Comparison of ENCODE assay signal across 9 cellular contexts in genomic region chr10:59361659-59362183, GRCh38. TPM values are rescaled to one million over a fixed set of nuclear protein-coding genes. Genes with fewer than 3 reads are reported as not detected.
A peak's percentile ranks its signal among the peaks of the same experiment; 100 is the strongest.
DNase-seq lines count a peak whose midpoint lies in the region; ATAC-seq, FAIRE-seq and TF ChIP-seq lines count a peak whose summit lies in the region.
"Had no signal": no experiment of that assay in that cellular context is flagged by ENCODE, and none has a peak within 500 bp of the region (broad histone marks: within the 10 kb centered on the region; RNA-seq: fewer than 3 reads in every experiment).

No MANE protein-coding gene starts in this region.

- no peak for DNase-seq in BJ (ENCODE audit: low read depth)
- peak; percentile 34 for DNase-seq in NCI-H146 treated with DMSO at 0.1 percent for 48 hours (lab: John Stamatoyannopoulos, UW; ENCODE audit: unreplicated experiment)
- no peak for DNase-seq in endothelial cell of umbilical vein (ENCODE audit: low read depth, low spot score)
- no peak for DNase-seq in neural progenitor cell (ENCODE audit: low spot score)
- DNase-seq in NCI-H2196 treated with DMSO at 0.1 percent for 48 hours (lab: John Stamatoyannopoulos, UW; ENCODE audit: unreplicated experiment) = no peak
- DNase-seq in SIG-M5 (lab: John Stamatoyannopoulos, UW) = no peak
- no peak for DNase-seq in activated T-cell treated with anti-CD3 and anti-CD28 coated beads, Interleukin-2, amount 50 U/mL, for 4 hours
- DNase-seq: SW 1271 had no signal

- intact Hi-C loops in endothelial cell of umbilical vein (cut with micrococcal nuclease) = no loop called here

- H3K4me1 ChIP-seq in endothelial cell of umbilical vein (ENCODE audit: control insufficient read depth, extremely low read depth, insufficient read depth, low read length) (no peaks in the 10 kb centered on the region), neural progenitor cell (peaks cover 18% of the 10 kb centered on the region)

- H3K4me2 ChIP-seq in endothelial cell of umbilical vein (ENCODE audit: insufficient read depth, low read length) = peak overlapping the region; percentile 57
- H3K4me2 ChIP-seq in neural progenitor cell = peak overlapping the region; percentile 85

- H3K9me3 ChIP-seq in endothelial cell of umbilical vein (replicated peaks; ENCODE audit: control insufficient read depth, insufficient read depth, low read length) (no peaks in the 10 kb centered on the region), neural progenitor cell (ENCODE audit: low read depth) (no peaks in the 10 kb centered on the region)

- H3K27ac ChIP-seq in endothelial cell of umbilical vein (ENCODE audit: insufficient read depth, low read depth, low read length) (no peak overlapping the region), neural progenitor cell (no peak overlapping the region)

- POLR2A ChIA-PET in BJ (lab: Charles Lee) = no interaction called here
- POLR2A ChIA-PET in endothelial cell of umbilical vein (lab: Charles Lee) = no interaction called here

- no peak for ATAC-seq in HG02884 (IDR thresholded peaks at IDR 0.05; ENCODE audit: unreplicated experiment)
- no peak for ATAC-seq in activated T-cell treated with anti-CD3 and anti-CD28 coated beads, Interleukin-2, amount 50 U/mL, for 4 hours

- BruUV-seq in endothelial cell of umbilical vein (replicated peaks; lab: Mats Ljungman, UMichigan) = no TSS peak

- no peaks in the 10 kb centered on the region for H3K36me3 Mint-ChIP-seq in neural progenitor cell
- H3K36me3 Mint-ChIP-seq in activated T-cell treated with anti-CD3 and anti-CD28 coated beads, Interleukin-2, amount 50 U/mL, for 4 hours (ENCODE audit: insufficient read depth) = no peaks in the 10 kb centered on the region

- peaks cover 11% of the 10 kb centered on the region for H3K4me1 Mint-ChIP-seq in neural progenitor cell
- peaks cover 7% of the 10 kb centered on the region for H3K4me1 Mint-ChIP-seq in activated T-cell treated with anti-CD3 and anti-CD28 coated beads, Interleukin-2, amount 50 U/mL, for 4 hours (ENCODE audit: low read depth)

- H3K36me3 ChIP-seq in BJ (ENCODE audit: control insufficient read depth, insufficient read depth, low read length) = no peaks in the 10 kb centered on the region
- H3K36me3 ChIP-seq in endothelial cell of umbilical vein (ENCODE audit: control insufficient read depth in 2 of 2, extremely low read depth in 1 of 2, insufficient read depth in 2 of 2, low read length in 2 of 2) = no peaks in the 10 kb centered on the region
- H3K36me3 ChIP-seq in neural progenitor cell = no peaks in the 10 kb centered on the region

- H3K9ac ChIP-seq in endothelial cell of umbilical vein (replicated peaks; ENCODE audit: extremely low read depth, insufficient read depth, low read length) (no peak overlapping the region), neural progenitor cell (peak overlapping the region; percentile 18)

- H3K27ac Mint-ChIP-seq in neural progenitor cell = peak overlapping the region; percentile 29

- no peaks in the 10 kb centered on the region for H4K20me1 ChIP-seq in endothelial cell of umbilical vein (replicated peaks; ENCODE audit: control insufficient read depth, extremely low read depth, insufficient read depth, low read length)
- no peaks in the 10 kb centered on the region for H4K20me1 ChIP-seq in neural progenitor cell (ENCODE audit: low read depth)

- H3K4me3 Mint-ChIP-seq in neural progenitor cell = peak overlapping the region; percentile 88
- H3K4me3 Mint-ChIP-seq in activated T-cell treated with anti-CD3 and anti-CD28 coated beads, Interleukin-2, amount 50 U/mL, for 4 hours = no peak overlapping the region

- no peak for TF ChIP-seq CTCF in BJ (IDR thresholded peaks at IDR 0.05; ENCODE audit: insufficient read depth, low read depth, low read length)
- no peak for TF ChIP-seq CTCF in endothelial cell of umbilical vein (IDR thresholded peaks at IDR 0.05; ENCODE audit: extremely low read depth in 1 of 2, insufficient read depth in 1 of 2, low read depth in 1 of 2, low read length in 2 of 2)
- TF ChIP-seq CTCF in neural progenitor cell (IDR thresholded peaks at IDR 0.05) = no peak

- no peak for FAIRE-seq in endothelial cell of umbilical vein (lab: Jason Lieb, UNC)

- H3K27me3 ChIP-seq in BJ (ENCODE audit: control insufficient read depth, insufficient read depth, low read length) (peaks cover 7% of the 10 kb centered on the region), endothelial cell of umbilical vein (ENCODE audit: control insufficient read depth in 2 of 2, insufficient read depth in 2 of 2, low read length in 2 of 2) (no peaks in the 10 kb centered on the region), neural progenitor cell (peaks cover 36% of the 10 kb centered on the region)

- H3K9me3 Mint-ChIP-seq in neural progenitor cell = no peaks in the 10 kb centered on the region
- no peaks in the 10 kb centered on the region for H3K9me3 Mint-ChIP-seq in activated T-cell treated with anti-CD3 and anti-CD28 coated beads, Interleukin-2, amount 50 U/mL, for 4 hours

- peaks cover 26% of the 10 kb centered on the region for H3F3A ChIP-seq in neural progenitor cell (ENCODE audit: low read depth)

- H2AFZ ChIP-seq in endothelial cell of umbilical vein (ENCODE audit: low read depth, low read length) (no peak overlapping the region), neural progenitor cell (replicated peaks) (peak overlapping the region; percentile 83)

- peak overlapping the region; percentile 38 for H3K4me3 ChIP-seq in BJ (ENCODE audit: low read depth, low read length)
- H3K4me3 ChIP-seq in endothelial cell of umbilical vein (replicated peaks in 1 of 3; ENCODE audit: insufficient read depth in 1 of 3, low read depth in 1 of 3, low read length in 3 of 3) = no peak overlapping the region
- peak overlapping the region; percentile 62 for H3K4me3 ChIP-seq in neural progenitor cell

- CTCF ChIA-PET in BJ (lab: Yijun Ruan, JAX) (interaction anchor here (1.1 to 1.8 kb wide), 2 partner anchors 9 to 20 kb away, joined by 3 to 4 read pairs; no protein-coding TSS in a partner anchor), endothelial cell of umbilical vein (lab: Charles Lee) (no interaction called here)

- H3K27me3 Mint-ChIP-seq in neural progenitor cell (ENCODE audit: insufficient read depth, low read depth) = peaks cover 5% of the 10 kb centered on the region
- H3K27me3 Mint-ChIP-seq in activated T-cell treated with anti-CD3 and anti-CD28 coated beads, Interleukin-2, amount 50 U/mL, for 4 hours (ENCODE audit: low read depth) = peaks cover 9% of the 10 kb centered on the region

- H3K9me1 ChIP-seq in endothelial cell of umbilical vein (replicated peaks; ENCODE audit: control insufficient read depth, extremely low read depth, insufficient read depth, low read length) = no peaks in the 10 kb centered on the region

- H3K79me2 ChIP-seq in endothelial cell of umbilical vein (ENCODE audit: control insufficient read depth, insufficient read depth, low read length) = no peaks in the 10 kb centered on the region
- H3K79me2 ChIP-seq in neural progenitor cell (ENCODE audit: low read depth) = no peaks in the 10 kb centered on the region

- TF ChIP-seq POLR2A in endothelial cell of umbilical vein (IDR thresholded peaks at IDR 0.05; ENCODE audit: low read depth, low read length) = no peak

- dilution Hi-C loops in endothelial cell of umbilical vein (cut with MboI; ENCODE audit: extremely low pct_ligation_motif_present, low sequenced_read_pairs) = no loop called here

TF ChIP-seq in endothelial cell of umbilical vein, 7 proteins besides CTCF, POLR2A, EP300 and RAD21:
- TF ChIP-seq GATA2 (IDR thresholded peaks at IDR 0.05; ENCODE audit: insufficient read depth, insufficient read length, low read depth, low read length) (no peak), JUN (IDR thresholded peaks at IDR 0.05; ENCODE audit: borderline replicate concordance, insufficient read depth, insufficient read length, low read depth) (peak; percentile 22), MYC (IDR thresholded peaks at IDR 0.05; ENCODE audit: low read depth, low read length) (no peak)
TF ChIP-seq in endothelial cell of umbilical vein: peak in this region for 1.

RNA-seq across cellular contexts. Expression of gene FAM13C, which starts 0.6 kb away (rescaled TPM):
- not detected in 2 replicates for polyA plus RNA-seq in BJ (2011; rRNA removed)
- polyA minus RNA-seq in BJ (2011; rRNA and poly(A)+ RNA removed) = not detected in 2 replicates
- 0.67 TPM in 1 of 2 replicates, not detected in the other for total RNA-seq in endothelial cell of umbilical vein
- polyA plus RNA-seq in endothelial cell of umbilical vein = 0.03 TPM in 1 of 2 replicates, not detected in the other
- polyA plus RNA-seq in endothelial cell of umbilical vein (2011; cell fraction: cytosol; rRNA removed) = 0.03 TPM in 1 of 2 replicates, not detected in the other
- 0.20 and 0.63 TPM in 2 replicates for polyA plus RNA-seq in endothelial cell of umbilical vein (2011; cell fraction: nucleus; rRNA removed)
- not detected in 2 replicates for polyA plus RNA-seq in endothelial cell of umbilical vein (2012)
- polyA minus RNA-seq in endothelial cell of umbilical vein = not detected in 2 replicates
- polyA minus RNA-seq in endothelial cell of umbilical vein (2011; cell fraction: cytosol; rRNA and poly(A)+ RNA removed) = not detected
- 0.34 TPM in 1 of 2 replicates, not detected in the other for polyA minus RNA-seq in endothelial cell of umbilical vein (2011; cell fraction: nucleus; rRNA and poly(A)+ RNA removed)
- total RNA-seq in neural progenitor cell (ENCODE audit: low replicate concordance) = 2.3 and 3.1 TPM in 2 replicates
- not detected for total RNA-seq in activated T-cell treated with anti-CD3 and anti-CD28 coated beads, Interleukin-2, amount 50 U/mL, for 4 hours

Comparison
In these comparisons a context has a peak if more than half of its experiments do, and no peak if none do; other contexts are left out.
1. H3K4me3 ChIP-seq: peak in BJ (single experiment) and neural progenitor cell (single experiment); none in endothelial cell of umbilical vein (0 of 3).